Comparison of ENCODE assay signal across 17 cellular contexts in the genomic region with DNA sequence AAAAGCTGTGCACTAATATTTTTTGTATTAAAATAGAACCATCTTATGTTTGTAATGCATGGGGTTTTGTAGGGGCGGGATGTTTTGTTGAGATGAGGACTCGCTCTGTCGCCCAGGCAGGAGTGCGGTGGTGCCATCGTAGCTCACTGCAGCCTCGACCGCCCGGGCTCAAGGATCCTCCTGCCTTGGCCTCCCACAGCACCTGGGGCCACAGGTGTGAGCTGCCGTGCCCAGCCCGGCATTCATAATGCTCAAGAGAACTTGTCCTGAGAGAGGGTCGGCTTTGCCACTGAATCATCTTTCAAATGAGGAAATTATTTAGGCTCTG. TPM values are rescaled to one million over a fixed set of nuclear protein-coding genes. Genes with fewer than 3 reads are reported as not detected.
"Had no signal": no experiment of that assay in that cellular context is flagged by ENCODE, and none has a peak within 500 bp of the region (broad histone marks: within the 10 kb centered on the region; RNA-seq: fewer than 3 reads in every experiment).

No MANE protein-coding gene starts in this region.

- DNase-seq: activated T-cell treated with anti-CD3 and anti-CD28 coated beads, Interleukin-2, amount 50 U/mL, for 1 hour; central memory CD4-positive, alpha-beta T cell; effector memory CD8-positive, alpha-beta T cell; foreskin melanocyte; mammary epithelial cell; stimulated activated CD4-positive, alpha-beta T cell treated with anti-CD3 and anti-CD28 coated beads, Interleukin-15, amount 100 ng/mL, for 24 hours; stimulated activated CD4-positive, alpha-beta T cell treated with anti-CD3 and anti-CD28 coated beads, Interleukin-4, amount 100 ng/mL, for 1 hour; stimulated activated naive B cell treated with anti-CD40 and anti-IgM and Interleukin-4, amounts not matched to agents 10 μg/mL and 1 μg/mL and 100 μg/mL, for 72 hours; thyroid gland had no signal

- H3K27ac Mint-ChIP-seq: activated naive CD4-positive, alpha-beta T cell treated with anti-CD3 and anti-CD28 coated beads, Interleukin-2, amount 50 U/mL, for 24 hours; effector memory CD8-positive, alpha-beta T cell; stimulated activated naive B cell treated with anti-CD40 and anti-IgM and Interleukin-4, amounts not matched to agents 10 μg/mL and 1 μg/mL and 100 μg/mL, for 72 hours had no signal

- H3K36me3 ChIP-seq: heart left ventricle, neutrophil, thyroid gland had no signal

- H3K36me3 Mint-ChIP-seq: activated naive CD4-positive, alpha-beta T cell treated with anti-CD3 and anti-CD28 coated beads, Interleukin-2, amount 50 U/mL, for 24 hours had no signal

- H3K27ac ChIP-seq: epithelial cell of prostate, heart left ventricle, neutrophil, thyroid gland had no signal

- H3K27me3 Mint-ChIP-seq: activated naive CD4-positive, alpha-beta T cell treated with anti-CD3 and anti-CD28 coated beads, Interleukin-2, amount 50 U/mL, for 24 hours had no signal

- ATAC-seq: effector memory CD8-positive, alpha-beta T cell; heart left ventricle; left colon; stimulated activated naive B cell treated with anti-CD40 and anti-IgM and Interleukin-4, amounts not matched to agents 10 μg/mL and 1 μg/mL and 100 μg/mL, for 72 hours had no signal

- H3K27me3 ChIP-seq: thyroid gland had no signal

- H3K4me3 ChIP-seq: heart left ventricle, thyroid gland had no signal

- H3K9me3 Mint-ChIP-seq: activated naive CD4-positive, alpha-beta T cell treated with anti-CD3 and anti-CD28 coated beads, Interleukin-2, amount 50 U/mL, for 24 hours; effector memory CD8-positive, alpha-beta T cell had no signal

- H3K9me3 ChIP-seq: neutrophil, thyroid gland had no signal

- H3K4me3 Mint-ChIP-seq: activated naive CD4-positive, alpha-beta T cell treated with anti-CD3 and anti-CD28 coated beads, Interleukin-2, amount 50 U/mL, for 24 hours; effector memory CD8-positive, alpha-beta T cell; stimulated activated naive B cell treated with anti-CD40 and anti-IgM and Interleukin-4, amounts not matched to agents 10 μg/mL and 1 μg/mL and 100 μg/mL, for 72 hours had no signal

RNA-seq across cellular contexts. Expression of a gene that starts 44.8 kb away (rescaled TPM):
- total RNA-seq: fibroblast of lung; heart left ventricle; skeletal muscle tissue; T-helper 2 cell treated with Interferon-gamma antibody and Interleukin-4, amounts not matched to agents 100 ng/mL and 5 ng/mL, for 36 hours; thyroid gland had no signal
- polyA plus RNA-seq: fibroblast of lung, heart left ventricle had no signal

RNA-seq across cellular contexts. Expression of a gene that starts 54.8 kb away (rescaled TPM):
- total RNA-seq: fibroblast of lung, mammary epithelial cell, skeletal muscle tissue had no signal
- polyA plus RNA-seq: fibroblast of lung, mammary epithelial cell had no signal
